In the genomic region with DNA sequence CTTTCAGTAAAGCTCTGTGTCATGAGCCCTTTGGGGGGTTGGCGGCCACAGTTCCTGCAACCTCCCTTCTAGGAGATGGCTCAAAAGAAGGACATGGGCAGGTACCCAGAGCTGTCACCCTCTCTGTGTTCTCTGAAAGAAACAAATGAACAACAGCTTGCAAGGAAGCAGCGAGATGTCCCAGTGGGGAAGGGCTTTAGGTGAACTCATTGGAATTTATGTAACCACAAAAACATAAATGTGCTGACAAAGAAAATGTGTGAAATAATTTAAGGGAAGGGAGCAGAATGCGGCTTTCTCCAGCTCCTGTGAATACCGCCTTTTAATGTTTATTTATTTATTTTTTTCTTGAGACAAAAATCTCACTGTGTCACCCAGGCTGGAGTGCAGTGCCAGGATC, we compare ENCODE assay signal across 24 cellular contexts. TPM values are rescaled to one million over a fixed set of nuclear protein-coding genes. Genes with fewer than 3 reads are reported as not detected.
DNase-seq lines count a peak whose midpoint lies in the region; ATAC-seq and TF ChIP-seq lines count a peak whose summit lies in the region.
"Had no signal": no experiment of that assay in that cellular context is flagged by ENCODE, and none has a peak within 500 bp of the region (broad histone marks: within the 10 kb centered on the region; RNA-seq: fewer than 3 reads in every experiment).

No MANE protein-coding gene starts in this region.

- peak overlapping the region; percentile 88 for H3K27ac Mint-ChIP-seq in stimulated activated memory B cell treated with anti-CD40 and anti-IgM and Interleukin-4, amounts not matched to agents 10 μg/mL and 1 μg/mL and 100 μg/mL, for 72 hours

- H3K27ac ChIP-seq in right atrium auricular region: no peak overlapping the region
- no peak overlapping the region for H3K27ac ChIP-seq in HEK293 (ENCODE audit: extremely low read depth, low read depth, low read length)
- H3K27ac ChIP-seq: adrenal gland, breast epithelium, testis had no signal

- no peak overlapping the region for H3K4me3 Mint-ChIP-seq in stimulated activated memory B cell treated with anti-CD40 and anti-IgM and Interleukin-4, amounts not matched to agents 10 μg/mL and 1 μg/mL and 100 μg/mL, for 72 hours
- H3K4me3 Mint-ChIP-seq: dendritic cell treated with granulocyte-macrophage colony-stimulating factor and Interleukin-4, amounts not matched to agents 40 ng/mL and 50 ng/mL, for 4 days; neural crest cell had no signal

- H3K9me3 Mint-ChIP-seq in stimulated activated memory B cell treated with anti-CD40 and anti-IgM and Interleukin-4, amounts not matched to agents 10 μg/mL and 1 μg/mL and 100 μg/mL, for 72 hours: no peaks in the 10 kb centered on the region
- H3K9me3 Mint-ChIP-seq: activated T-helper 2 cell treated with anti-CD3 and anti-CD28 coated beads, Interferon-gamma antibody, Interleukin-2, Interleukin-4, amounts not matched to agents 10 μg/mL and 5 μg/mL and 100 μg/mL, durations not matched to agents 14 hours and 24 hours and 36 hours; dendritic cell treated with granulocyte-macrophage colony-stimulating factor and Interleukin-4, amounts not matched to agents 40 ng/mL and 50 ng/mL, for 4 days; neural crest cell had no signal

- CTCF ChIA-PET in HEK293 (lab: Yijun Ruan, JAX): interaction anchor here (0.7 kb wide), 1 partner anchor 1621 kb away, joined by 3 read pairs; no protein-coding TSS in a partner anchor

- H3K4me3 ChIP-seq in right atrium auricular region (no peak overlapping the region), HEK293 (ENCODE audit: low read depth, low read length) (no peak overlapping the region), choroid plexus epithelial cell (ENCODE audit: low read depth, low read length) (no peak overlapping the region)
- H3K4me3 ChIP-seq: adrenal gland, breast epithelium, testis had no signal

- H3K4me1 ChIP-seq in right atrium auricular region (no peaks in the 10 kb centered on the region), HEK293 (ENCODE audit: control insufficient read depth, insufficient read depth, low read length) (peaks cover 10% of the 10 kb centered on the region)
- H3K4me1 ChIP-seq: adrenal gland, breast epithelium, Caco-2, testis had no signal

- no peaks in the 10 kb centered on the region for H3K27me3 ChIP-seq in right atrium auricular region
- H3K27me3 ChIP-seq: adrenal gland, testis had no signal

- peaks cover 63% of the 10 kb centered on the region for H3K4me1 Mint-ChIP-seq in stimulated activated memory B cell treated with anti-CD40 and anti-IgM and Interleukin-4, amounts not matched to agents 10 μg/mL and 1 μg/mL and 100 μg/mL, for 72 hours

- ATAC-seq in Right ventricle myocardium inferior: no peak
- no peak for ATAC-seq in stimulated activated memory B cell treated with anti-CD40 and anti-IgM and Interleukin-4, amounts not matched to agents 10 μg/mL and 1 μg/mL and 100 μg/mL, for 72 hours
- ATAC-seq: left colon had no signal

- H3K36me3 ChIP-seq in right atrium auricular region: no peaks in the 10 kb centered on the region
- no peaks in the 10 kb centered on the region for H3K36me3 ChIP-seq in HEK293 (ENCODE audit: control insufficient read depth in 2 of 2, insufficient read depth in 1 of 2, low read length in 2 of 2)
- H3K36me3 ChIP-seq: adrenal gland, breast epithelium had no signal

- DNase-seq in Right ventricle myocardium inferior (ENCODE audit: missing footprints) (peak; percentile 9), right atrium auricular region (ENCODE audit: low spot score) (no peak), choroid plexus epithelial cell (ENCODE audit: low read depth) (peak; percentile 66), iPS-NIHi7 (ENCODE audit: extremely low spot score) (no peak), NCI-H2029 treated with DMSO at 0.1 percent for 48 hours (lab: John Stamatoyannopoulos, UW) (no peak)
- DNase-seq in activated naive CD4-positive, alpha-beta T cell (lab: John Stamatoyannopoulos, UW): no peak
- DNase-seq: activated CD4-positive, alpha-beta T cell treated with anti-CD3 and anti-CD28 coated beads for 48 hours; adrenal gland; Caco-2; DND-41; HCEC 1CT; KG1; left colon; NCI-H1048; NCI-H187 treated with DMSO at 0.1 percent for 48 hours; NCI-H446; SHP77; testis had no signal

- peaks cover 28% of the 10 kb centered on the region for H3K36me3 Mint-ChIP-seq in stimulated activated memory B cell treated with anti-CD40 and anti-IgM and Interleukin-4, amounts not matched to agents 10 μg/mL and 1 μg/mL and 100 μg/mL, for 72 hours

- H3K9me3 ChIP-seq in right atrium auricular region (no peaks in the 10 kb centered on the region), HEK293 (ENCODE audit: control insufficient read depth, insufficient read depth, low read depth, low read length) (no peaks in the 10 kb centered on the region)
- H3K9me3 ChIP-seq: adrenal gland, breast epithelium, Caco-2, testis had no signal

- intact Hi-C loops in Right ventricle myocardium inferior (cut with DNase I): no loop called here

- TF ChIP-seq CTCF in right atrium auricular region (IDR thresholded peaks at IDR 0.05): no peak
- no peak for TF ChIP-seq CTCF in HEK293 (tag by site-specific recombination; IDR thresholded peaks at IDR 0.05)
- no peak for TF ChIP-seq CTCF in choroid plexus epithelial cell (conservative IDR thresholded peaks at IDR 0.05; ENCODE audit: low read depth, low read length)

- POLR2A ChIA-PET in HEK293 (lab: Yijun Ruan, JAX): no interaction called here

- H3K27me3 Mint-ChIP-seq in stimulated activated memory B cell treated with anti-CD40 and anti-IgM and Interleukin-4, amounts not matched to agents 10 μg/mL and 1 μg/mL and 100 μg/mL, for 72 hours: no peaks in the 10 kb centered on the region
- H3K27me3 Mint-ChIP-seq: dendritic cell treated with granulocyte-macrophage colony-stimulating factor and Interleukin-4, amounts not matched to agents 40 ng/mL and 50 ng/mL, for 4 days had no signal

TF ChIP-seq in HEK293, 187 proteins besides CTCF, POLR2A, EP300 and RAD21:
- no peak for TF ChIP-seq ZNF426 (tag by site-specific recombination; IDR thresholded peaks at IDR 0.05)
- TF ChIP-seq OSR2 (tag by site-specific recombination; IDR thresholded peaks at IDR 0.05): peak; percentile 28; the same call in 1 of the 2 replicates

RNA-seq across cellular contexts. Expression of a gene that starts 3.3 kb away (rescaled TPM):
- total RNA-seq in Right ventricle myocardium inferior (3.1 TPM), right atrium auricular region (1 to 10 TPM; 2.1 to 7.2 TPM)
- total RNA-seq: Caco-2 had no signal

Comparison
In these comparisons a context has a peak if more than half of its experiments do, and no peak if none do; other contexts are left out.
1. DNase-seq: peak in Right ventricle myocardium inferior (single experiment) and choroid plexus epithelial cell (single experiment); none in right atrium auricular region (single experiment), iPS-NIHi7 (single experiment), NCI-H2029 treated with DMSO at 0.1 percent for 48 hours (single experiment) and activated naive CD4-positive, alpha-beta T cell (0 of 4).